19 cellular contexts compared by ENCODE assay signal in genomic region chr19:615619-616018, GRCh38. TPM values are rescaled to one million over a fixed set of nuclear protein-coding genes. Genes with fewer than 3 reads are reported as not detected.
A peak's percentile ranks its signal among the peaks of the same experiment; 100 is the strongest.
DNase-seq lines count a peak whose midpoint lies in the region; ATAC-seq and TF ChIP-seq lines count a peak whose summit lies in the region.
"Had no signal": no experiment of that assay in that cellular context is flagged by ENCODE, and none has a peak within 500 bp of the region (broad histone marks: within the 10 kb centered on the region; RNA-seq: fewer than 3 reads in every experiment).

No MANE protein-coding gene starts in this region.

- H3K9me3 Mint-ChIP-seq in CD4-positive, alpha-beta T cell: no peaks in the 10 kb centered on the region
- no peaks in the 10 kb centered on the region for H3K9me3 Mint-ChIP-seq in IgD-negative memory B cell
- no peaks in the 10 kb centered on the region for H3K9me3 Mint-ChIP-seq in progenitor cell of endocrine pancreas (ENCODE audit: low read depth)

- H3K4me1 ChIP-seq in mucosa of descending colon (ENCODE audit: low read depth): peaks cover under 1% of the 10 kb centered on the region
- H3K4me1 ChIP-seq: colonic mucosa, parathyroid adenoma had no signal

- CTCF ChIA-PET in CD4-positive, alpha-beta T cell (lab: Charles Lee): no interaction called here

- POLR2A ChIA-PET in CD4-positive, alpha-beta T cell (lab: Charles Lee): no interaction called here

- ATAC-seq in CD4-positive, alpha-beta T cell (ENCODE audit: poor library complexity): no peak
- peak; percentile 45 for ATAC-seq in mucosa of descending colon
- no peak for ATAC-seq in GM21737 (IDR thresholded peaks at IDR 0.05; ENCODE audit: unreplicated experiment)
- ATAC-seq in GM18519 (IDR thresholded peaks at IDR 0.05; ENCODE audit: low FRiP score, unreplicated experiment): no peak

- peaks cover 10% of the 10 kb centered on the region for H3K36me3 ChIP-seq in mucosa of descending colon (ENCODE audit: low read depth)

- no peak for TF ChIP-seq CTCF in CD4-positive, alpha-beta T cell (IDR thresholded peaks at IDR 0.05)
- no peak for TF ChIP-seq CTCF in epithelial cell of esophagus (IDR thresholded peaks at IDR 0.05; ENCODE audit: insufficient read depth, low read depth, low read length, missing control alignments)
- TF ChIP-seq CTCF in mucosa of descending colon (IDR thresholded peaks at IDR 0.05): no peak
- TF ChIP-seq CTCF in progenitor cell of endocrine pancreas (IDR thresholded peaks at IDR 0.05; ENCODE audit: unreplicated experiment): no peak

- H3K4me3 ChIP-seq in epithelial cell of esophagus (ENCODE audit: low read length): no peak overlapping the region
- no peak overlapping the region for H3K4me3 ChIP-seq in mucosa of descending colon
- H3K4me3 ChIP-seq: colonic mucosa, PC-9, testis had no signal

- H3K27me3 ChIP-seq in CD4-positive, alpha-beta T cell (ENCODE audit: control insufficient read depth, insufficient read depth, low read length): no peaks in the 10 kb centered on the region
- H3K27me3 ChIP-seq: testis had no signal

- peak overlapping the region; percentile 12 for H3K4me3 Mint-ChIP-seq in CD4-positive, alpha-beta T cell
- H3K4me3 Mint-ChIP-seq in IgD-negative memory B cell: peak overlapping the region in 3 of 4 donors; percentile 74 to 83 (median 82)
- H3K4me3 Mint-ChIP-seq in progenitor cell of endocrine pancreas (ENCODE audit: low read depth): no peak overlapping the region

- H3K27ac ChIP-seq in CD4-positive, alpha-beta T cell (ENCODE audit: low read depth, low read length): no peak overlapping the region
- H3K27ac ChIP-seq: colonic mucosa, parathyroid adenoma, PC-9, testis, VCaP had no signal

- peaks cover 16% of the 10 kb centered on the region for H3K4me1 Mint-ChIP-seq in CD4-positive, alpha-beta T cell (ENCODE audit: low read depth)
- H3K4me1 Mint-ChIP-seq in IgD-negative memory B cell (peaks cover 10 to 11% (median 11%) of the 10 kb centered on the region in 3 donors), progenitor cell of endocrine pancreas (ENCODE audit: low read depth) (no peaks in the 10 kb centered on the region)

- H3K27ac Mint-ChIP-seq in CD4-positive, alpha-beta T cell: no peak overlapping the region
- H3K27ac Mint-ChIP-seq in IgD-negative memory B cell (peak overlapping the region in 2 of 3 donors; percentile 60 to 89), progenitor cell of endocrine pancreas (no peak overlapping the region)

- peaks cover 3% of the 10 kb centered on the region for H3K27me3 Mint-ChIP-seq in CD4-positive, alpha-beta T cell
- H3K27me3 Mint-ChIP-seq in IgD-negative memory B cell (peaks cover 9% of the 10 kb centered on the region), progenitor cell of endocrine pancreas (no peaks in the 10 kb centered on the region)

- peaks cover 34% of the 10 kb centered on the region for H3K36me3 Mint-ChIP-seq in CD4-positive, alpha-beta T cell (ENCODE audit: low read depth)
- H3K36me3 Mint-ChIP-seq in IgD-negative memory B cell (peaks cover 6% of the 10 kb centered on the region), progenitor cell of endocrine pancreas (ENCODE audit: insufficient read depth) (peaks cover 15% of the 10 kb centered on the region)

- intact Hi-C loops in CD4-positive, alpha-beta T cell (cut with DNase I, micrococcal nuclease): no loop called here
- intact Hi-C loops in mucosa of descending colon (cut with DNase I, micrococcal nuclease): no loop called here

- no peaks in the 10 kb centered on the region for H3K9me3 ChIP-seq in CD4-positive, alpha-beta T cell (ENCODE audit: control insufficient read depth, low read length)
- H3K9me3 ChIP-seq in mucosa of descending colon: no peaks in the 10 kb centered on the region
- H3K9me3 ChIP-seq: colonic mucosa, testis had no signal

- DNase-seq in CD4-positive, alpha-beta T cell: no peak
- DNase-seq in epithelial cell of esophagus (ENCODE audit: low read depth) (peak; percentile 46), mucosa of descending colon (no peak), progenitor cell of endocrine pancreas (ENCODE audit: low spot score, unreplicated experiment) (no peak), NCI-H2107 treated with DMSO at 0.1 percent for 48 hours (lab: John Stamatoyannopoulos, UW; ENCODE audit: unreplicated experiment) (no peak)
- DNase-seq: activated naive CD4-positive, alpha-beta T cell treated with anti-CD3 and anti-CD28 coated beads, Interleukin-2, amount 50 U/mL, for 16 hours; colonic mucosa; DMS79; NCI-H187 treated with DMSO at 0.1 percent for 48 hours; NCI-H526 treated with DMSO at 0.1 percent for 48 hours; PC-9; stimulated activated CD4-positive, alpha-beta T cell treated with anti-CD3 and anti-CD28 coated beads, Interleukin-15, amount 100 ng/mL, for 24 hours; testis had no signal

RNA-seq across cellular contexts. Expression of gene POLRMT, which starts 17.7 kb away (rescaled TPM):
- 10 to 100 TPM; 54.4 to 56.2 TPM for total RNA-seq in CD4-positive, alpha-beta T cell
- polyA plus RNA-seq in IgD-negative memory B cell: 41.9 TPM
- total RNA-seq in mucosa of descending colon (10 to 100 TPM; 48.3 to 61.1 (median 51.1) TPM), progenitor cell of endocrine pancreas (62.9 and 68.4 TPM in 2 replicates)

RNA-seq across cellular contexts. Expression of gene FGF22, which starts 24.1 kb away (rescaled TPM):
- under 1 TPM; 0.42 to 0.49 TPM for total RNA-seq in CD4-positive, alpha-beta T cell
- polyA plus RNA-seq in IgD-negative memory B cell: not detected
- total RNA-seq in mucosa of descending colon (under 1 TPM in 2 of 3 donors, not detected in 1; 0.23 to 0.82 TPM), progenitor cell of endocrine pancreas (0.43 and 0.49 TPM in 2 replicates)
- total RNA-seq: colonic mucosa, M059J, PC-9 had no signal

RNA-seq across cellular contexts. Expression of gene HCN2, which starts 25.9 kb away (rescaled TPM):
- total RNA-seq in CD4-positive, alpha-beta T cell: 1 to 10 TPM; 2.1 TPM
- not detected for polyA plus RNA-seq in IgD-negative memory B cell
- under 1 TPM; 0.12 to 0.89 (median 0.17) TPM for total RNA-seq in mucosa of descending colon
- total RNA-seq in progenitor cell of endocrine pancreas: 0.34 and 0.47 TPM in 2 replicates

RNA-seq across cellular contexts. Expression of gene BSG, which starts 43.2 kb away (rescaled TPM):
- 10 to 100 TPM; 68.7 to 71.6 TPM for total RNA-seq in CD4-positive, alpha-beta T cell
- polyA plus RNA-seq in IgD-negative memory B cell: 287 TPM
- total RNA-seq in mucosa of descending colon (1,000 to 10,000 TPM in 1 of 3 donors, 100 to 1,000 TPM in 2; 695 to 1,536 (median 896) TPM), progenitor cell of endocrine pancreas (464 and 472 TPM in 2 replicates)

RNA-seq across cellular contexts. Expression of gene RNF126, which starts 47.4 kb away (rescaled TPM):
- 100 to 1,000 TPM; 112 to 119 TPM for total RNA-seq in CD4-positive, alpha-beta T cell
- polyA plus RNA-seq in IgD-negative memory B cell: 108 TPM
- 10 to 100 TPM; 47.5 to 69.1 (median 62.0) TPM for total RNA-seq in mucosa of descending colon
- total RNA-seq in progenitor cell of endocrine pancreas: 37.3 and 39.2 TPM in 2 replicates

Comparison
In these comparisons a context has a peak if more than half of its experiments do, and no peak if none do; other contexts are left out.
1. H3K27ac Mint-ChIP-seq: peak in IgD-negative memory B cell (2 of 3); none in CD4-positive, alpha-beta T cell (single experiment) and progenitor cell of endocrine pancreas (single experiment).